In genomic region chr22:50258361-50259292, GRCh38 we compare ENCODE assay signal across 10 cellular contexts. TPM values are rescaled to one million over a fixed set of nuclear protein-coding genes. Genes with fewer than 3 reads are reported as not detected.
DNase-seq lines count a peak whose midpoint lies in the region; ATAC-seq and TF ChIP-seq lines count a peak whose summit lies in the region.
"Had no signal": no experiment of that assay in that cellular context is flagged by ENCODE, and none has a peak within 500 bp of the region (broad histone marks: within the 10 kb centered on the region; RNA-seq: fewer than 3 reads in every experiment).

No MANE protein-coding gene starts in this region.

- peaks cover 5% of the 10 kb centered on the region for H3K4me1 Mint-ChIP-seq in activated T-helper 2 cell treated with anti-CD3 and anti-CD28 coated beads, Interferon-gamma antibody, Interleukin-2, Interleukin-4, amounts not matched to agents 10 μg/mL and 5 μg/mL and 100 μg/mL, durations not matched to agents 14 hours and 24 hours and 36 hours (ENCODE audit: low read depth)
- peaks cover 8% of the 10 kb centered on the region for H3K4me1 Mint-ChIP-seq in mesothelial cell of epicardium
- peaks cover 15% of the 10 kb centered on the region for H3K4me1 Mint-ChIP-seq in stimulated activated naive CD8-positive, alpha-beta T cell treated with anti-CD3 and anti-CD28 coated beads, Interleukin-15, amount 100 ng/mL, for 72 hours

- peak overlapping the region in 7 of 11 experiments; percentile 8 to 57 (median 41); a peak in 5 of 22 replicates for H3K9ac ChIP-seq in BLaER1 treated with 17β-estradiol and CSF1 and Interleukin-3, amounts not matched to agents 10 nM and 100 nM

- H3K27me3 Mint-ChIP-seq in activated T-helper 2 cell treated with anti-CD3 and anti-CD28 coated beads, Interferon-gamma antibody, Interleukin-2, Interleukin-4, amounts not matched to agents 10 μg/mL and 5 μg/mL and 100 μg/mL, durations not matched to agents 14 hours and 24 hours and 36 hours (ENCODE audit: low read depth): peaks cover 9% of the 10 kb centered on the region
- H3K27me3 Mint-ChIP-seq in mesothelial cell of epicardium (ENCODE audit: low read depth): peaks cover 6% of the 10 kb centered on the region
- peaks cover 45% of the 10 kb centered on the region for H3K27me3 Mint-ChIP-seq in stimulated activated naive CD8-positive, alpha-beta T cell treated with anti-CD3 and anti-CD28 coated beads, Interleukin-15, amount 100 ng/mL, for 72 hours

- peak overlapping the region; percentile 39 for H3K4me3 Mint-ChIP-seq in activated T-helper 2 cell treated with anti-CD3 and anti-CD28 coated beads, Interferon-gamma antibody, Interleukin-2, Interleukin-4, amounts not matched to agents 10 μg/mL and 5 μg/mL and 100 μg/mL, durations not matched to agents 14 hours and 24 hours and 36 hours (ENCODE audit: low read depth)
- H3K4me3 Mint-ChIP-seq in mesothelial cell of epicardium: peak overlapping the region; percentile 37
- H3K4me3 Mint-ChIP-seq in stimulated activated naive CD8-positive, alpha-beta T cell treated with anti-CD3 and anti-CD28 coated beads, Interleukin-15, amount 100 ng/mL, for 72 hours: no peak overlapping the region
- H3K4me3 Mint-ChIP-seq: dendritic cell treated with granulocyte-macrophage colony-stimulating factor and Interleukin-4, amounts not matched to agents 40 ng/mL and 50 ng/mL, for 4 days had no signal

- H3K4me1 ChIP-seq in BLaER1 treated with 17β-estradiol and CSF1 and Interleukin-3, amounts not matched to agents 10 nM and 100 nM: peaks cover 27 to 41% (median 35%) of the 10 kb centered on the region in 10 experiments

- H3K9me3 Mint-ChIP-seq in activated T-helper 2 cell treated with anti-CD3 and anti-CD28 coated beads, Interferon-gamma antibody, Interleukin-2, Interleukin-4, amounts not matched to agents 10 μg/mL and 5 μg/mL and 100 μg/mL, durations not matched to agents 14 hours and 24 hours and 36 hours: no peaks in the 10 kb centered on the region
- H3K9me3 Mint-ChIP-seq in mesothelial cell of epicardium: no peaks in the 10 kb centered on the region
- no peaks in the 10 kb centered on the region for H3K9me3 Mint-ChIP-seq in stimulated activated naive CD8-positive, alpha-beta T cell treated with anti-CD3 and anti-CD28 coated beads, Interleukin-15, amount 100 ng/mL, for 72 hours
- H3K9me3 Mint-ChIP-seq: dendritic cell treated with granulocyte-macrophage colony-stimulating factor and Interleukin-4, amounts not matched to agents 40 ng/mL and 50 ng/mL, for 4 days had no signal

- DNase-seq in activated T-helper 2 cell treated with anti-CD3 and anti-CD28 coated beads, Interferon-gamma antibody, Interleukin-2, Interleukin-4, amounts not matched to agents 10 μg/mL and 5 μg/mL and 100 μg/mL, durations not matched to agents 14 hours and 24 hours and 36 hours (ENCODE audit: low spot score): no peak
- no peak for DNase-seq in mesothelial cell of epicardium (ENCODE audit: low spot score in 2 of 2, unreplicated experiment in 2 of 2)
- DNase-seq in OCI-M1 (lab: John Stamatoyannopoulos, UW): no peak
- no peak for DNase-seq in stimulated activated naive CD8-positive, alpha-beta T cell treated with anti-CD3 and anti-CD28 coated beads, Interleukin-15, amount 100 ng/mL, for 72 hours
- DNase-seq in 8988T: no peak
- DNase-seq: activated effector memory CD4-positive, alpha-beta T cell treated with Interleukin-2 at 50 U/mL for 16 hours; kidney glomerular epithelial cell had no signal

- peak overlapping the region in 8 of 11 experiments; percentile 11 to 59 (median 32); a peak in 10 of 22 replicates for H3K4me2 ChIP-seq in BLaER1 treated with 17β-estradiol and CSF1 and Interleukin-3, amounts not matched to agents 10 nM and 100 nM

- H3K9me3 ChIP-seq in BLaER1 treated with 17β-estradiol and CSF1 and Interleukin-3, amounts not matched to agents 10 nM and 100 nM (replicated peaks in 1 of 11): no peaks in the 10 kb centered on the region
- H3K9me3 ChIP-seq: esophagus muscularis mucosa had no signal

- no peak overlapping the region for H3K27ac Mint-ChIP-seq in activated T-helper 2 cell treated with anti-CD3 and anti-CD28 coated beads, Interferon-gamma antibody, Interleukin-2, Interleukin-4, amounts not matched to agents 10 μg/mL and 5 μg/mL and 100 μg/mL, durations not matched to agents 14 hours and 24 hours and 36 hours
- no peak overlapping the region for H3K27ac Mint-ChIP-seq in mesothelial cell of epicardium
- H3K27ac Mint-ChIP-seq in stimulated activated naive CD8-positive, alpha-beta T cell treated with anti-CD3 and anti-CD28 coated beads, Interleukin-15, amount 100 ng/mL, for 72 hours: no peak overlapping the region
- H3K27ac Mint-ChIP-seq: dendritic cell treated with granulocyte-macrophage colony-stimulating factor and Interleukin-4, amounts not matched to agents 40 ng/mL and 50 ng/mL, for 4 days had no signal

- H4K20me1 ChIP-seq in BLaER1 treated with 17β-estradiol and CSF1 and Interleukin-3, amounts not matched to agents 10 nM and 100 nM: peaks cover 10 to 70% (median 38%) of the 10 kb centered on the region in 11 experiments; a peak in 18 of 22 replicates

- peaks cover 12 to 58% (median 36%) of the 10 kb centered on the region in 11 experiments; a peak in 20 of 22 replicates for H3K36me3 ChIP-seq in BLaER1 treated with 17β-estradiol and CSF1 and Interleukin-3, amounts not matched to agents 10 nM and 100 nM

- H3K27ac ChIP-seq in BLaER1 treated with 17β-estradiol and CSF1 and Interleukin-3, amounts not matched to agents 10 nM and 100 nM: no peak overlapping the region
- H3K27ac ChIP-seq: esophagus muscularis mucosa had no signal

- no peak for TF ChIP-seq CTCF in mesothelial cell of epicardium (IDR thresholded peaks at IDR 0.05; ENCODE audit: unreplicated experiment)

- H3K4me3 ChIP-seq in BLaER1 treated with 17β-estradiol and CSF1 and Interleukin-3, amounts not matched to agents 10 nM and 100 nM: no peak overlapping the region
- H3K4me3 ChIP-seq: esophagus muscularis mucosa had no signal

- H3K27me3 ChIP-seq in BLaER1 treated with 17β-estradiol and CSF1 and Interleukin-3, amounts not matched to agents 10 nM and 100 nM: no peaks in the 10 kb centered on the region

- no peak for ATAC-seq in stimulated activated naive CD8-positive, alpha-beta T cell treated with anti-CD3 and anti-CD28 coated beads, Interleukin-15, amount 100 ng/mL, for 72 hours

- intact Hi-C loops in activated T-helper 2 cell treated with anti-CD3 and anti-CD28 coated beads, Interferon-gamma antibody, Interleukin-2, Interleukin-4, amounts not matched to agents 10 μg/mL and 5 μg/mL and 100 μg/mL, durations not matched to agents 14 hours and 24 hours and 36 hours (cut with micrococcal nuclease): no loop called here

- no peaks in the 10 kb centered on the region for H3K36me3 Mint-ChIP-seq in activated T-helper 2 cell treated with anti-CD3 and anti-CD28 coated beads, Interferon-gamma antibody, Interleukin-2, Interleukin-4, amounts not matched to agents 10 μg/mL and 5 μg/mL and 100 μg/mL, durations not matched to agents 14 hours and 24 hours and 36 hours (ENCODE audit: low read depth)
- no peaks in the 10 kb centered on the region for H3K36me3 Mint-ChIP-seq in mesothelial cell of epicardium

RNA-seq across cellular contexts. Expression of gene MAPK12, which starts 2.9 kb away (rescaled TPM):
- 16.3 and 17.6 TPM in 2 replicates for total RNA-seq in activated T-helper 2 cell treated with anti-CD3 and anti-CD28 coated beads, Interferon-gamma antibody, Interleukin-2, Interleukin-4, amounts not matched to agents 10 μg/mL and 5 μg/mL and 100 μg/mL, durations not matched to agents 14 hours and 24 hours and 36 hours
- 55.6 to 63.3 TPM (median 57.2 TPM) in 3 replicates for total RNA-seq in mesothelial cell of epicardium

RNA-seq across cellular contexts. Expression of gene HDAC10, which starts 7.6 kb away (rescaled TPM):
- 60.0 and 62.9 TPM in 2 replicates for total RNA-seq in activated T-helper 2 cell treated with anti-CD3 and anti-CD28 coated beads, Interferon-gamma antibody, Interleukin-2, Interleukin-4, amounts not matched to agents 10 μg/mL and 5 μg/mL and 100 μg/mL, durations not matched to agents 14 hours and 24 hours and 36 hours
- total RNA-seq in mesothelial cell of epicardium: 77.6 to 81.3 TPM (median 79.5 TPM) in 3 replicates

RNA-seq across cellular contexts. Expression of gene MAPK11, which starts 11.6 kb away (rescaled TPM):
- 19.0 and 20.9 TPM in 2 replicates for total RNA-seq in activated T-helper 2 cell treated with anti-CD3 and anti-CD28 coated beads, Interferon-gamma antibody, Interleukin-2, Interleukin-4, amounts not matched to agents 10 μg/mL and 5 μg/mL and 100 μg/mL, durations not matched to agents 14 hours and 24 hours and 36 hours
- total RNA-seq in mesothelial cell of epicardium: 5.9 to 8.4 TPM (median 8.3 TPM) in 3 replicates

RNA-seq across cellular contexts. Expression of gene TUBGCP6, which starts 13.8 kb away (rescaled TPM):
- 48.8 and 49.6 TPM in 2 replicates for total RNA-seq in activated T-helper 2 cell treated with anti-CD3 and anti-CD28 coated beads, Interferon-gamma antibody, Interleukin-2, Interleukin-4, amounts not matched to agents 10 μg/mL and 5 μg/mL and 100 μg/mL, durations not matched to agents 14 hours and 24 hours and 36 hours
- 64.1 to 65.9 TPM (median 65.3 TPM) in 3 replicates for total RNA-seq in mesothelial cell of epicardium

RNA-seq across cellular contexts. Expression of gene PLXNB2, which starts 48.8 kb away (rescaled TPM):
- total RNA-seq in activated T-helper 2 cell treated with anti-CD3 and anti-CD28 coated beads, Interferon-gamma antibody, Interleukin-2, Interleukin-4, amounts not matched to agents 10 μg/mL and 5 μg/mL and 100 μg/mL, durations not matched to agents 14 hours and 24 hours and 36 hours: 9.8 and 11.1 TPM in 2 replicates
- total RNA-seq in mesothelial cell of epicardium: 467 to 493 TPM (median 468 TPM) in 3 replicates

Comparison
In these comparisons a context has a peak if more than half of its experiments do, and no peak if none do; other contexts are left out.
1. H3K4me3 Mint-ChIP-seq: peak in activated T-helper 2 cell treated with anti-CD3 and anti-CD28 coated beads, Interferon-gamma antibody, Interleukin-2, Interleukin-4, amounts not matched to agents 10 μg/mL and 5 μg/mL and 100 μg/mL, durations not matched to agents 14 hours and 24 hours and 36 hours (single experiment) and mesothelial cell of epicardium (single experiment); none in stimulated activated naive CD8-positive, alpha-beta T cell treated with anti-CD3 and anti-CD28 coated beads, Interleukin-15, amount 100 ng/mL, for 72 hours (0 of 2).